ENCODE assay signal across 2 cellular contexts in genomic region chr1:229557214-229557850, GRCh38.
TF ChIP-seq lines count a peak whose summit lies in the region.

No MANE protein-coding gene starts in this region.

TF ChIP-seq in SK-N-SH, 30 proteins besides CTCF, POLR2A, EP300 and RAD21 (continued from another document):
- TF ChIP-seq REST (IDR thresholded peaks at IDR 0.05; ENCODE audit: low read depth, low read length) (no peak), NFIC (IDR thresholded peaks at IDR 0.05; ENCODE audit: borderline replicate concordance) (no peak), FOXJ3 (CRISPR knock-in tag; IDR thresholded peaks at IDR 0.05) (no peak), NRF1 (IDR thresholded peaks at IDR 0.05; ENCODE audit: low read depth, low read length) (no peak)

TF ChIP-seq in SK-N-SH treated with all-trans-retinoic acid at 6 μM for 48 hours, 23 proteins besides CTCF, POLR2A, EP300 and RAD21 (continued from another document):
- TF ChIP-seq PATZ1 (CRISPR knock-in tag; IDR thresholded peaks at IDR 0.05; ENCODE audit: borderline replicate concordance) (no peak), BACH2 (CRISPR knock-in tag; IDR thresholded peaks at IDR 0.05; ENCODE audit: borderline replicate concordance) (no peak), GLIS3 (CRISPR knock-in tag; IDR thresholded peaks at IDR 0.05) (no peak), ZC3H10 (CRISPR knock-in tag; IDR thresholded peaks at IDR 0.05) (no peak)
TF ChIP-seq in SK-N-SH treated with all-trans-retinoic acid at 6 μM for 48 hours: peak in this region for 0.
